Comparison of ENCODE assay signal across 30 cellular contexts in genomic region chr3:63251499-63251898, GRCh38. TPM values are rescaled to one million over a fixed set of nuclear protein-coding genes. Genes with fewer than 3 reads are reported as not detected.
"Had no signal": no experiment of that assay in that cellular context is flagged by ENCODE, and none has a peak within 500 bp of the region (broad histone marks: within the 10 kb centered on the region; RNA-seq: fewer than 3 reads in every experiment).

No MANE protein-coding gene starts in this region.

- H3K36me3 ChIP-seq: adrenal gland, MG63 had no signal

- H3K27me3 Mint-ChIP-seq: activated CD4-positive, alpha-beta memory T cell treated with anti-CD3 and anti-CD28 coated beads for 36 hours; activated CD4-positive, alpha-beta T cell treated with anti-CD3 and anti-CD28 coated beads, Interleukin-2, amount 10 ng/mL, durations not matched to agents 7 days and 5 days; activated naive CD8-positive, alpha-beta T cell treated with anti-CD3 and anti-CD28 coated beads, Interleukin-2, amount 10 ng/mL, durations not matched to agents 7 days and 5 days had no signal

- H3K27me3 ChIP-seq: MG63 had no signal

- H3K9me3 ChIP-seq: adrenal gland, MG63 had no signal

- H3K4me1 ChIP-seq: adrenal gland had no signal

- H3K4me3 Mint-ChIP-seq: activated CD4-positive, alpha-beta memory T cell treated with anti-CD3 and anti-CD28 coated beads for 36 hours; activated CD4-positive, alpha-beta T cell treated with anti-CD3 and anti-CD28 coated beads, Interleukin-2, amount 10 ng/mL, durations not matched to agents 7 days and 5 days; activated naive CD4-positive, alpha-beta T cell treated with anti-CD3 and anti-CD28 coated beads, Interleukin-2, amount 10 ng/mL, durations not matched to agents 7 days and 5 days; activated naive CD8-positive, alpha-beta T cell treated with anti-CD3 and anti-CD28 coated beads, Interleukin-2, amount 10 ng/mL, durations not matched to agents 7 days and 5 days; activated T-cell treated with anti-CD3 and anti-CD28 coated beads, Interleukin-2, amount 50 U/mL, for 72 hours had no signal

- DNase-seq: activated CD4-positive, alpha-beta memory T cell treated with anti-CD3 and anti-CD28 coated beads for 36 hours; activated CD4-positive, alpha-beta T cell treated with anti-CD3 and anti-CD28 coated beads, Interleukin-2, amount 10 ng/mL, durations not matched to agents 7 days and 5 days; activated CD4-positive, CD25-positive, alpha-beta regulatory T cell; activated gamma-delta T cell treated with Interleukin-2 at 50 U/mL for 16 hours; activated naive CD4-positive, alpha-beta T cell treated with anti-CD3 and anti-CD28 coated beads, Interleukin-2, amount 10 ng/mL, durations not matched to agents 7 days and 5 days; activated naive CD8-positive, alpha-beta T cell treated with anti-CD3 and anti-CD28 coated beads, Interleukin-2, amount 10 ng/mL, durations not matched to agents 7 days and 5 days; activated T-cell treated with anti-CD3 and anti-CD28 coated beads for 4 hours; activated T-cell treated with anti-CD3 and anti-CD28 coated beads, Interleukin-2, amount 50 U/mL, for 72 hours; adrenal gland; anterior cingulate cortex; caudate nucleus; MG63; MV-4-11; NCI-H1092 treated with DMSO at 0.1 percent for 48 hours; NCI-H1417 treated with DMSO at 0.1 percent for 48 hours; NCI-H187; NCI-H2081; NCI-H524 treated with DMSO at 0.1 percent for 48 hours; NK-92 treated with Interleukin-12 subunit alpha and Interleukin-12 subunit beta, amount 100 ng/mL, for 24 hours; OCI-M1; RPMI8226; T-helper 1 cell had no signal

- H3K27ac ChIP-seq: adrenal gland, KMS-11, SK-N-MC, VCaP had no signal

- H3K4me3 ChIP-seq: adrenal gland, MG63, SK-N-MC had no signal

- H3K36me3 Mint-ChIP-seq: activated CD4-positive, alpha-beta memory T cell treated with anti-CD3 and anti-CD28 coated beads for 36 hours; activated naive CD4-positive, alpha-beta T cell treated with anti-CD3 and anti-CD28 coated beads, Interleukin-2, amount 10 ng/mL, durations not matched to agents 7 days and 5 days; activated naive CD8-positive, alpha-beta T cell treated with anti-CD3 and anti-CD28 coated beads, Interleukin-2, amount 10 ng/mL, durations not matched to agents 7 days and 5 days had no signal

- H3K27ac Mint-ChIP-seq: activated CD4-positive, alpha-beta memory T cell treated with anti-CD3 and anti-CD28 coated beads for 36 hours; activated CD4-positive, alpha-beta T cell treated with anti-CD3 and anti-CD28 coated beads, Interleukin-2, amount 10 ng/mL, durations not matched to agents 7 days and 5 days; activated naive CD4-positive, alpha-beta T cell treated with anti-CD3 and anti-CD28 coated beads, Interleukin-2, amount 10 ng/mL, durations not matched to agents 7 days and 5 days; activated naive CD8-positive, alpha-beta T cell treated with anti-CD3 and anti-CD28 coated beads, Interleukin-2, amount 10 ng/mL, durations not matched to agents 7 days and 5 days; activated T-cell treated with anti-CD3 and anti-CD28 coated beads, Interleukin-2, amount 50 U/mL, for 72 hours; activated T-helper 2 cell treated with anti-CD3 and anti-CD28 coated beads, Interferon-gamma antibody, Interleukin-2, Interleukin-4, amounts not matched to agents 10 μg/mL and 5 μg/mL and 100 μg/mL, durations not matched to agents 14 hours and 24 hours and 36 hours had no signal

- H3K4me1 Mint-ChIP-seq: activated CD4-positive, alpha-beta T cell treated with anti-CD3 and anti-CD28 coated beads, Interleukin-2, amount 10 ng/mL, durations not matched to agents 7 days and 5 days; activated naive CD4-positive, alpha-beta T cell treated with anti-CD3 and anti-CD28 coated beads, Interleukin-2, amount 10 ng/mL, durations not matched to agents 7 days and 5 days; activated naive CD8-positive, alpha-beta T cell treated with anti-CD3 and anti-CD28 coated beads, Interleukin-2, amount 10 ng/mL, durations not matched to agents 7 days and 5 days had no signal

- H3K9me3 Mint-ChIP-seq: activated CD4-positive, alpha-beta memory T cell treated with anti-CD3 and anti-CD28 coated beads for 36 hours; activated CD4-positive, alpha-beta T cell treated with anti-CD3 and anti-CD28 coated beads, Interleukin-2, amount 10 ng/mL, durations not matched to agents 7 days and 5 days; activated naive CD4-positive, alpha-beta T cell treated with anti-CD3 and anti-CD28 coated beads, Interleukin-2, amount 10 ng/mL, durations not matched to agents 7 days and 5 days; activated naive CD8-positive, alpha-beta T cell treated with anti-CD3 and anti-CD28 coated beads, Interleukin-2, amount 10 ng/mL, durations not matched to agents 7 days and 5 days; activated T-helper 2 cell treated with anti-CD3 and anti-CD28 coated beads, Interferon-gamma antibody, Interleukin-2, Interleukin-4, amounts not matched to agents 10 μg/mL and 5 μg/mL and 100 μg/mL, durations not matched to agents 14 hours and 24 hours and 36 hours had no signal

- H3K4me2 ChIP-seq: KMS-11 had no signal

- H3K9ac ChIP-seq: KMS-11 had no signal

RNA-seq across cellular contexts. Expression of gene SYNPR, which starts 26.6 kb away (rescaled TPM):
- total RNA-seq: activated CD4-positive, alpha-beta memory T cell treated with anti-CD3 and anti-CD28 coated beads for 36 hours; activated CD4-positive, alpha-beta T cell treated with anti-CD3 and anti-CD28 coated beads, Interleukin-2, amount 10 ng/mL, durations not matched to agents 7 days and 5 days; activated CD8-positive, alpha-beta memory T cell treated with anti-CD3 and anti-CD28 coated beads for 36 hours; activated naive CD8-positive, alpha-beta T cell treated with anti-CD3 and anti-CD28 coated beads, Interleukin-2, amount 10 ng/mL, durations not matched to agents 7 days and 5 days; activated T-cell treated with anti-CD3 and anti-CD28 coated beads, Interleukin-2, amount 50 U/mL, for 72 hours; activated T-helper 2 cell treated with anti-CD3 and anti-CD28 coated beads, Interferon-gamma antibody, Interleukin-2, Interleukin-4, amounts not matched to agents 10 μg/mL and 5 μg/mL and 100 μg/mL, durations not matched to agents 14 hours and 24 hours and 36 hours; Right ventricle myocardium inferior; T-helper 2 cell treated with Interferon-gamma antibody and Interleukin-4, amounts not matched to agents 100 ng/mL and 5 ng/mL, for 36 hours had no signal
- polyA plus RNA-seq: HepG2 had no signal
